In genomic region chr12:49790741-49791140, GRCh38 we compare ENCODE assay signal across 1 cellular context.
TF ChIP-seq lines count a peak whose summit lies in the region.

No MANE protein-coding gene starts in this region.

TF ChIP-seq in GM23338, 12 proteins besides CTCF, POLR2A, EP300 and RAD21 (continued from another document):
- TF ChIP-seq, protein P1, sequence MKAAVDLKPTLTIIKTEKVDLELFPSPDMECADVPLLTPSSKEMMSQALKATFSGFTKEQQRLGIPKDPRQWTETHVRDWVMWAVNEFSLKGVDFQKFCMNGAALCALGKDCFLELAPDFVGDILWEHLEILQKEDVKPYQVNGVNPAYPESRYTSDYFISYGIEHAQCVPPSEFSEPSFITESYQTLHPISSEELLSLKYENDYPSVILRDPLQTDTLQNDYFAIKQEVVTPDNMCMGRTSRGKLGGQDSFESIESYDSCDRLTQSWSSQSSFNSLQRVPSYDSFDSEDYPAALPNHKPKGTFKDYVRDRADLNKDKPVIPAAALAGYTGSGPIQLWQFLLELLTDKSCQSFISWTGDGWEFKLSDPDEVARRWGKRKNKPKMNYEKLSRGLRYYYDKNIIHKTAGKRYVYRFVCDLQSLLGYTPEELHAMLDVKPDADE (IDR thresholded peaks at IDR 0.05): no peak
- TF ChIP-seq ZNF331 (CRISPR knock-in tag; IDR thresholded peaks at IDR 0.05; ENCODE audit: low read depth) (no peak), EZH2phosphoT487 (IDR thresholded peaks at IDR 0.05; ENCODE audit: unreplicated experiment) (no peak), EZH2 (IDR thresholded peaks at IDR 0.05; ENCODE audit: low read depth, unreplicated experiment) (no peak), REST (IDR thresholded peaks at IDR 0.05; ENCODE audit: unreplicated experiment) (no peak), ZNF114 (CRISPR knock-in tag; IDR thresholded peaks at IDR 0.05) (no peak)
